ENCODE assay signal across 1 cellular context in genomic region chr2:222907790-222908431, GRCh38.
TF ChIP-seq lines count a peak whose summit lies in the region.

No MANE protein-coding gene starts in this region.

TF ChIP-seq in HepG2, 621 proteins besides CTCF, POLR2A, EP300 and RAD21 (continued from another document and continues in another):
- TF ChIP-seq, protein P1, sequence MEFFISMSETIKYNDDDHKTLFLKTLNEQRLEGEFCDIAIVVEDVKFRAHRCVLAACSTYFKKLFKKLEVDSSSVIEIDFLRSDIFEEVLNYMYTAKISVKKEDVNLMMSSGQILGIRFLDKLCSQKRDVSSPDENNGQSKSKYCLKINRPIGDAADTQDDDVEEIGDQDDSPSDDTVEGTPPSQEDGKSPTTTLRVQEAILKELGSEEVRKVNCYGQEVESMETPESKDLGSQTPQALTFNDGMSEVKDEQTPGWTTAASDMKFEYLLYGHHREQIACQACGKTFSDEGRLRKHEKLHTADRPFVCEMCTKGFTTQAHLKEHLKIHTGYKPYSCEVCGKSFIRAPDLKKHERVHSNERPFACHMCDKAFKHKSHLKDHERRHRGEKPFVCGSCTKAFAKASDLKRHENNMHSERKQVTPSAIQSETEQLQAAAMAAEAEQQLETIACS (CRISPR knock-in tag; IDR thresholded peaks at IDR 0.05) = no peak
- TF ChIP-seq LCORL (IDR thresholded peaks at IDR 0.05) (no peak), LCORL (CRISPR knock-in tag; IDR thresholded peaks at IDR 0.05) (peak; percentile 16; the same call in 1 of the 2 replicates), ZNF589 (CRISPR knock-in tag; conservative IDR thresholded peaks at IDR 0.05) (0 out of 2 replicates have a peak, but pooled peaks have one; percentile 40), ZBTB39 (CRISPR knock-in tag; IDR thresholded peaks at IDR 0.05) (peak; percentile 59; the same call in 1 of the 2 replicates), ZNF780A (CRISPR knock-in tag; IDR thresholded peaks at IDR 0.05) (0 out of 2 replicates have a peak, but pooled peaks have one; percentile 27), NONO (IDR thresholded peaks at IDR 0.05) (no peak), NONO (CRISPR knock-in tag; conservative IDR thresholded peaks at IDR 0.05) (peak; percentile 50; the same call in 1 of the 2 replicates), ZC3H13 (CRISPR knock-in tag; IDR thresholded peaks at IDR 0.05) (0 out of 2 replicates have a peak, but pooled peaks have one; percentile 21), TMF1 (CRISPR knock-in tag; IDR thresholded peaks at IDR 0.05; ENCODE audit: low read depth) (no peak), KLF6 (CRISPR knock-in tag; IDR thresholded peaks at IDR 0.05) (peak; percentile 30; the same call in 1 of the 2 replicates), MATR3 (CRISPR knock-in tag; IDR thresholded peaks at IDR 0.05) (no peak), MBD4 (IDR thresholded peaks at IDR 0.05; ENCODE audit: borderline replicate concordance, low read length) (0 out of 2 replicates have a peak, but pooled peaks have one; percentile 15), PPARG (CRISPR knock-in tag; conservative IDR thresholded peaks at IDR 0.05) (peak; percentile 52; the same call in 1 of the 2 replicates), MIER3 (CRISPR knock-in tag; IDR thresholded peaks at IDR 0.05; ENCODE audit: borderline replicate concordance) (peak; percentile 31), PHF8 (CRISPR knock-in tag; IDR thresholded peaks at IDR 0.05) (no peak), ZNF792 (CRISPR knock-in tag; IDR thresholded peaks at IDR 0.05) (0 out of 2 replicates have a peak, but pooled peaks have one; percentile 17), ATF4 (CRISPR knock-in tag; IDR thresholded peaks at IDR 0.05) (peak in 1 of 2 experiments; percentile 92; a peak in 2 of 4 replicates), GFI1 (CRISPR knock-in tag; IDR thresholded peaks at IDR 0.05; ENCODE audit: borderline replicate concordance) (peak; percentile 92), THAP11 (CRISPR knock-in tag; IDR thresholded peaks at IDR 0.05) (peak; percentile 43), EED (CRISPR knock-in tag; IDR thresholded peaks at IDR 0.05) (no peak), SOX5 (CRISPR knock-in tag; IDR thresholded peaks at IDR 0.05; ENCODE audit: borderline replicate concordance) (peak; percentile 30; the same call in 1 of the 2 replicates), ATF3 (CRISPR knock-in tag; IDR thresholded peaks at IDR 0.05) (0 out of 2 replicates have a peak, but pooled peaks have one; percentile 9), TEAD3 (CRISPR knock-in tag; optimal IDR thresholded peaks at IDR 0.05; ENCODE audit: borderline replicate concordance) (peak; percentile 37), ZNF30 (CRISPR knock-in tag; IDR thresholded peaks at IDR 0.05) (no peak), TCF7 (IDR thresholded peaks at IDR 0.05; ENCODE audit: low read depth) (no peak), ZMYM4 (CRISPR knock-in tag; IDR thresholded peaks at IDR 0.05) (peak; percentile 48; the same call in 1 of the 2 replicates), CEBPB (IDR thresholded peaks at IDR 0.05; ENCODE audit: borderline replicate concordance, low read depth, low read length) (peak; percentile 91), GABPA (IDR thresholded peaks at IDR 0.05; ENCODE audit: low read depth, low read length) (no peak), GABPA (CRISPR knock-in tag; IDR thresholded peaks at IDR 0.05; ENCODE audit: low read depth) (0 out of 2 replicates have a peak, but pooled peaks have one; percentile 18), HNF4A (CRISPR knock-in tag; IDR thresholded peaks at IDR 0.05) (peak; percentile 18; the same call in 1 of the 2 replicates), HHEX (CRISPR knock-in tag; IDR thresholded peaks at IDR 0.05) (no peak), ATF7 (IDR thresholded peaks at IDR 0.05) (peak; percentile 41; the same call in 1 of the 2 replicates), ATF7 (CRISPR knock-in tag; IDR thresholded peaks at IDR 0.05) (no peak), GATAD2A (CRISPR knock-in tag; IDR thresholded peaks at IDR 0.05) (peak; percentile 69), RORA (CRISPR knock-in tag; IDR thresholded peaks at IDR 0.05) (no peak), TBX2 (CRISPR knock-in tag; IDR thresholded peaks at IDR 0.05; ENCODE audit: borderline replicate concordance) (peak; percentile 47; the same call in 1 of the 2 replicates), ZNF574 (CRISPR knock-in tag; IDR thresholded peaks at IDR 0.05) (no peak)
- TF ChIP-seq, protein P2, sequence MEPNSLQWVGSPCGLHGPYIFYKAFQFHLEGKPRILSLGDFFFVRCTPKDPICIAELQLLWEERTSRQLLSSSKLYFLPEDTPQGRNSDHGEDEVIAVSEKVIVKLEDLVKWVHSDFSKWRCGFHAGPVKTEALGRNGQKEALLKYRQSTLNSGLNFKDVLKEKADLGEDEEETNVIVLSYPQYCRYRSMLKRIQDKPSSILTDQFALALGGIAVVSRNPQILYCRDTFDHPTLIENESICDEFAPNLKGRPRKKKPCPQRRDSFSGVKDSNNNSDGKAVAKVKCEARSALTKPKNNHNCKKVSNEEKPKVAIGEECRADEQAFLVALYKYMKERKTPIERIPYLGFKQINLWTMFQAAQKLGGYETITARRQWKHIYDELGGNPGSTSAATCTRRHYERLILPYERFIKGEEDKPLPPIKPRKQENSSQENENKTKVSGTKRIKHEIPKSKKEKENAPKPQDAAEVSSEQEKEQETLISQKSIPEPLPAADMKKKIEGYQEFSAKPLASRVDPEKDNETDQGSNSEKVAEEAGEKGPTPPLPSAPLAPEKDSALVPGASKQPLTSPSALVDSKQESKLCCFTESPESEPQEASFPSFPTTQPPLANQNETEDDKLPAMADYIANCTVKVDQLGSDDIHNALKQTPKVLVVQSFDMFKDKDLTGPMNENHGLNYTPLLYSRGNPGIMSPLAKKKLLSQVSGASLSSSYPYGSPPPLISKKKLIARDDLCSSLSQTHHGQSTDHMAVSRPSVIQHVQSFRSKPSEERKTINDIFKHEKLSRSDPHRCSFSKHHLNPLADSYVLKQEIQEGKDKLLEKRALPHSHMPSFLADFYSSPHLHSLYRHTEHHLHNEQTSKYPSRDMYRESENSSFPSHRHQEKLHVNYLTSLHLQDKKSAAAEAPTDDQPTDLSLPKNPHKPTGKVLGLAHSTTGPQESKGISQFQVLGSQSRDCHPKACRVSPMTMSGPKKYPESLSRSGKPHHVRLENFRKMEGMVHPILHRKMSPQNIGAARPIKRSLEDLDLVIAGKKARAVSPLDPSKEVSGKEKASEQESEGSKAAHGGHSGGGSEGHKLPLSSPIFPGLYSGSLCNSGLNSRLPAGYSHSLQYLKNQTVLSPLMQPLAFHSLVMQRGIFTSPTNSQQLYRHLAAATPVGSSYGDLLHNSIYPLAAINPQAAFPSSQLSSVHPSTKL (CRISPR knock-in tag; IDR thresholded peaks at IDR 0.05) = peak; percentile 35
- TF ChIP-seq, protein P3, sequence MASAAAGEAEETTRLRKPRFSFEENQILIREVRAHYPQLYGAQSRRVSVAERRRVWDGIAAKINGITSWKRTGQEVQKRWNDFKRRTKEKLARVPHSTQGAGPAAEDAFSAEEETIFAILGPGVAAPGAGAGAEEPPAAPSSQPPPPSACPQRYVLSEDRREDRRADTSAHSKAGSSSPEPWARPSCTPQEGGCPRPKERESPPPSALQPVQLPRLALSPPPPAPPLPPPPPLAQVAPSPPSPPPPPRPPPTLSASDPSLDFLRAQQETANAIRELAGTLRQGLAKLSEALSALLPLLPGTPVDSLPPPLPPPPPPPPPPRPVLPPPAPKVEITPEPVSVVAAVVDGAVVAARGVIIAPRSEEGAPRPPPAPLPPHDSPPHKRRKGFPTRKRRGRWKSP (CRISPR knock-in tag; IDR thresholded peaks at IDR 0.05) = peak; percentile 25; the same call in 1 of the 2 replicates
- TF ChIP-seq, protein P4, sequence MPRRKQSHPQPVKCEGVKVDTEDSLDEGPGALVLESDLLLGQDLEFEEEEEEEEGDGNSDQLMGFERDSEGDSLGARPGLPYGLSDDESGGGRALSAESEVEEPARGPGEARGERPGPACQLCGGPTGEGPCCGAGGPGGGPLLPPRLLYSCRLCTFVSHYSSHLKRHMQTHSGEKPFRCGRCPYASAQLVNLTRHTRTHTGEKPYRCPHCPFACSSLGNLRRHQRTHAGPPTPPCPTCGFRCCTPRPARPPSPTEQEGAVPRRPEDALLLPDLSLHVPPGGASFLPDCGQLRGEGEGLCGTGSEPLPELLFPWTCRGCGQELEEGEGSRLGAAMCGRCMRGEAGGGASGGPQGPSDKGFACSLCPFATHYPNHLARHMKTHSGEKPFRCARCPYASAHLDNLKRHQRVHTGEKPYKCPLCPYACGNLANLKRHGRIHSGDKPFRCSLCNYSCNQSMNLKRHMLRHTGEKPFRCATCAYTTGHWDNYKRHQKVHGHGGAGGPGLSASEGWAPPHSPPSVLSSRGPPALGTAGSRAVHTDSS (CRISPR knock-in tag; conservative IDR thresholded peaks at IDR 0.05) = no peak
- TF ChIP-seq, protein P5, sequence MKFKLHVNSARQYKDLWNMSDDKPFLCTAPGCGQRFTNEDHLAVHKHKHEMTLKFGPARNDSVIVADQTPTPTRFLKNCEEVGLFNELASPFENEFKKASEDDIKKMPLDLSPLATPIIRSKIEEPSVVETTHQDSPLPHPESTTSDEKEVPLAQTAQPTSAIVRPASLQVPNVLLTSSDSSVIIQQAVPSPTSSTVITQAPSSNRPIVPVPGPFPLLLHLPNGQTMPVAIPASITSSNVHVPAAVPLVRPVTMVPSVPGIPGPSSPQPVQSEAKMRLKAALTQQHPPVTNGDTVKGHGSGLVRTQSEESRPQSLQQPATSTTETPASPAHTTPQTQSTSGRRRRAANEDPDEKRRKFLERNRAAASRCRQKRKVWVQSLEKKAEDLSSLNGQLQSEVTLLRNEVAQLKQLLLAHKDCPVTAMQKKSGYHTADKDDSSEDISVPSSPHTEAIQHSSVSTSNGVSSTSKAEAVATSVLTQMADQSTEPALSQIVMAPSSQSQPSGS (CRISPR knock-in tag; IDR thresholded peaks at IDR 0.05) = 0 out of 2 replicates have a peak, but pooled peaks have one; percentile 27
- TF ChIP-seq, protein P6, sequence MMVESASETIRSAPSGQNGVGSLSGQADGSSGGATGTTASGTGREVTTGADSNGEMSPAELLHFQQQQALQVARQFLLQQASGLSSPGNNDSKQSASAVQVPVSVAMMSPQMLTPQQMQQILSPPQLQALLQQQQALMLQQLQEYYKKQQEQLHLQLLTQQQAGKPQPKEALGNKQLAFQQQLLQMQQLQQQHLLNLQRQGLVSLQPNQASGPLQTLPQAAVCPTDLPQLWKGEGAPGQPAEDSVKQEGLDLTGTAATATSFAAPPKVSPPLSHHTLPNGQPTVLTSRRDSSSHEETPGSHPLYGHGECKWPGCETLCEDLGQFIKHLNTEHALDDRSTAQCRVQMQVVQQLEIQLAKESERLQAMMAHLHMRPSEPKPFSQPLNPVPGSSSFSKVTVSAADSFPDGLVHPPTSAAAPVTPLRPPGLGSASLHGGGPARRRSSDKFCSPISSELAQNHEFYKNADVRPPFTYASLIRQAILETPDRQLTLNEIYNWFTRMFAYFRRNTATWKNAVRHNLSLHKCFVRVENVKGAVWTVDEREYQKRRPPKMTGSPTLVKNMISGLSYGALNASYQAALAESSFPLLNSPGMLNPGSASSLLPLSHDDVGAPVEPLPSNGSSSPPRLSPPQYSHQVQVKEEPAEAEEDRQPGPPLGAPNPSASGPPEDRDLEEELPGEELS (CRISPR knock-in tag; IDR thresholded peaks at IDR 0.05) = peak; percentile 56; the same call in 1 of the 2 replicates
- TF ChIP-seq, protein P7, sequence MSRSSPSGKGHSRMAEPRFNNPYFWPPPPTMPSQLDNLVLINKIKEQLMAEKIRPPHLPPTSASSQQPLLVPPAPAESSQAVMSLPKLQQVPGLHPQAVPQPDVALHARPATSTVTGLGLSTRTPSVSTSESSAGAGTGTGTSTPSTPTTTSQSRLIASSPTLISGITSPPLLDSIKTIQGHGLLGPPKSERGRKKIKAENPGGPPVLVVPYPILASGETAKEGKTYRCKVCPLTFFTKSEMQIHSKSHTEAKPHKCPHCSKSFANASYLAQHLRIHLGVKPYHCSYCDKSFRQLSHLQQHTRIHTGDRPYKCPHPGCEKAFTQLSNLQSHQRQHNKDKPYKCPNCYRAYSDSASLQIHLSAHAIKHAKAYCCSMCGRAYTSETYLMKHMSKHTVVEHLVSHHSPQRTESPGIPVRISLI (CRISPR knock-in tag; IDR thresholded peaks at IDR 0.05; ENCODE audit: borderline replicate concordance) = no peak
